Comparison of ENCODE assay signal across 1 cellular context in the genomic region with DNA sequence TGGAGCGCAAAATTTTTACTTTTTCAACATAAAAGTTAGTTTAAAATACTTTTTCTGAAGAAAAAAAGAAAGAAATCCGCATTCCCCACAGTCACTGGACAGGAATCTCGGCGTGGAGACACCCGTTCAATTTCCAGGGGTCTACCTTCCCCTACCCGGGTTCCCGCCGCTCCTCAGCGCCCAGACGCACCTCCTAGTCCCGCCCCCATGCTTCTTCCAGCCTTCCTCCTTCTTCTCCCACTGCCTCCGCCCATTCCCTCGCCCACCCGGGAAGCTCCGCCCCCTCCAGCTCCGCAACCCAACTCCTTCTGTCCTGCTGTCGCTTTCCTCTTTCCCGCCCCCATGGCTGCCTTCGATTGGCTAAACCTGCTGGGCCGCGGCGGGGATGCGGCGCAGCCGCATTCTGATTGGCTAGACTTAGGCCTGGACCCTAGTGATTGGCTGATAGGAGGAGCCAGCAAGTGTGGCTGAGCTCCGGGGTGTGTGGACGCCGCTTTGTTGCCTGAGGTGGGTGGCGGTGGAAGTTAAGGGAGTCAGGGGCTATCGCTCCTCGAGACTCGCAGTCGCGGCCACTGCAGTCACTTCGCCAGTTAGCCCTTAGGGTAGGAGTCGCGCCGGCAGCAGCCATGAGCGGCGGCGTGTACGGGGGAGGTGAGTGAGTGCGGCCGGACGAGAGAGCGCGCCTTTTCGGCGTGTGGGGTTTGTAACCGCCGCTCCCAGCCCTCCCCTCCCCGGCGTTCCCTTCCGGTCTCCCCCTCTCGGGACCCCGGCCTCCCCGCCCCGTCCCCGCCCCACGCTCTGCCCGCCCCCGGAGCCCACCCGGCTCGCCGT.
TF ChIP-seq lines count a peak whose summit lies in the region.

TSS of gene ACTL6A (plus strand) at position 460 of the 831 bp plus-strand sequence. CDS start at position 627, 167 bp downstream.

TF ChIP-seq in HepG2, 621 proteins besides CTCF, POLR2A, EP300 and RAD21 (continued from another document and continues in another):
- TF ChIP-seq, protein P1, sequence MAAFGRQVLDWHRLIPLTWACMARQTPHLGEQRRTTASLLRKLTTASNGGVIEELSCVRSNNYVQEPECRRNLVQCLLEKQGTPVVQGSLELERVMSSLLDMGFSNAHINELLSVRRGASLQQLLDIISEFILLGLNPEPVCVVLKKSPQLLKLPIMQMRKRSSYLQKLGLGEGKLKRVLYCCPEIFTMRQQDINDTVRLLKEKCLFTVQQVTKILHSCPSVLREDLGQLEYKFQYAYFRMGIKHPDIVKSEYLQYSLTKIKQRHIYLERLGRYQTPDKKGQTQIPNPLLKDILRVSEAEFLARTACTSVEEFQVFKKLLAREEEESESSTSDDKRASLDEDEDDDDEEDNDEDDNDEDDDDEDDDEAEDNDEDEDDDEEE (CRISPR knock-in tag; IDR thresholded peaks at IDR 0.05) = no peak
- TF ChIP-seq, protein P2, sequence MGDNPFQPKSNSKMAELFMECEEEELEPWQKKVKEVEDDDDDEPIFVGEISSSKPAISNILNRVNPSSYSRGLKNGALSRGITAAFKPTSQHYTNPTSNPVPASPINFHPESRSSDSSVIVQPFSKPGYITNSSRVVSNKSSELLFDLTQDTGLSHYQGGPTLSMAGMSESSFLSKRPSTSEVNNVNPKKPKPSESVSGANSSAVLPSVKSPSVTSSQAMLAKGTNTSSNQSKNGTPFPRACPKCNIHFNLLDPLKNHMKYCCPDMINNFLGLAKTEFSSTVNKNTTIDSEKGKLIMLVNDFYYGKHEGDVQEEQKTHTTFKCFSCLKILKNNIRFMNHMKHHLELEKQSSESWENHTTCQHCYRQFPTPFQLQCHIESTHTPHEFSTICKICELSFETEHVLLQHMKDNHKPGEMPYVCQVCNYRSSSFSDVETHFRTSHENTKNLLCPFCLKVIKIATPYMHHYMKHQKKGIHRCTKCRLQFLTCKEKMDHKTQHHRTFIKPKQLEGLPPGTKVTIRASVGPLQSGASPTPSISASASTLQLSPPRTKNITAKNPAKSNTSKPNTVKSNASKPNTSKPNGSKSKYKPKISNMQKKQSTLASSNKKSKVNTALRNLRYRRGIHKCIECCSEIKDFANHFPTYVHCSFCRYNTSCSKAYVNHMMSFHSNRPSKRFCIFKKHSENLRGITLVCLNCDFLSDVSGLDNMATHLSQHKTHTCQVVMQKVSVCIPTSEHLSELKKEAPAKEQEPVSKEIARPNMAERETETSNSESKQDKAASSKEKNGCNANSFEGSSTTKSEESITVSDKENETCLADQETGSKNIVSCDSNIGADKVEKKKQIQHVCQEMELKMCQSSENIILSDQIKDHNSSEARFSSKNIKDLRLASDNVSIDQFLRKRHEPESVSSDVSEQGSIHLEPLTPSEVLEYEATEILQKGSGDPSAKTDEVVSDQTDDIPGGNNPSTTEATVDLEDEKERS (CRISPR knock-in tag; IDR thresholded peaks at IDR 0.05) = peak; percentile 46; the same call in 1 of the 2 replicates
- TF ChIP-seq, protein P3, sequence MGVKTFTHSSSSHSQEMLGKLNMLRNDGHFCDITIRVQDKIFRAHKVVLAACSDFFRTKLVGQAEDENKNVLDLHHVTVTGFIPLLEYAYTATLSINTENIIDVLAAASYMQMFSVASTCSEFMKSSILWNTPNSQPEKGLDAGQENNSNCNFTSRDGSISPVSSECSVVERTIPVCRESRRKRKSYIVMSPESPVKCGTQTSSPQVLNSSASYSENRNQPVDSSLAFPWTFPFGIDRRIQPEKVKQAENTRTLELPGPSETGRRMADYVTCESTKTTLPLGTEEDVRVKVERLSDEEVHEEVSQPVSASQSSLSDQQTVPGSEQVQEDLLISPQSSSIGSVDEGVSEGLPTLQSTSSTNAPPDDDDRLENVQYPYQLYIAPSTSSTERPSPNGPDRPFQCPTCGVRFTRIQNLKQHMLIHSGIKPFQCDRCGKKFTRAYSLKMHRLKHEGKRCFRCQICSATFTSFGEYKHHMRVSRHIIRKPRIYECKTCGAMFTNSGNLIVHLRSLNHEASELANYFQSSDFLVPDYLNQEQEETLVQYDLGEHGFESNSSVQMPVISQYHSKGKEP (CRISPR knock-in tag; IDR thresholded peaks at IDR 0.05) = no peak
- TF ChIP-seq RXRB (CRISPR knock-in tag; IDR thresholded peaks at IDR 0.05; ENCODE audit: borderline replicate concordance) = peak; percentile 41
- TF ChIP-seq ZNF354B (CRISPR knock-in tag; IDR thresholded peaks at IDR 0.05) = no peak
- TF ChIP-seq MAFF (IDR thresholded peaks at IDR 0.05; ENCODE audit: low read depth, low read length) = no peak
- peak; percentile 93 for TF ChIP-seq POLR2G (IDR thresholded peaks at IDR 0.05; ENCODE audit: low read depth, low read length)
- TF ChIP-seq, protein P4, sequence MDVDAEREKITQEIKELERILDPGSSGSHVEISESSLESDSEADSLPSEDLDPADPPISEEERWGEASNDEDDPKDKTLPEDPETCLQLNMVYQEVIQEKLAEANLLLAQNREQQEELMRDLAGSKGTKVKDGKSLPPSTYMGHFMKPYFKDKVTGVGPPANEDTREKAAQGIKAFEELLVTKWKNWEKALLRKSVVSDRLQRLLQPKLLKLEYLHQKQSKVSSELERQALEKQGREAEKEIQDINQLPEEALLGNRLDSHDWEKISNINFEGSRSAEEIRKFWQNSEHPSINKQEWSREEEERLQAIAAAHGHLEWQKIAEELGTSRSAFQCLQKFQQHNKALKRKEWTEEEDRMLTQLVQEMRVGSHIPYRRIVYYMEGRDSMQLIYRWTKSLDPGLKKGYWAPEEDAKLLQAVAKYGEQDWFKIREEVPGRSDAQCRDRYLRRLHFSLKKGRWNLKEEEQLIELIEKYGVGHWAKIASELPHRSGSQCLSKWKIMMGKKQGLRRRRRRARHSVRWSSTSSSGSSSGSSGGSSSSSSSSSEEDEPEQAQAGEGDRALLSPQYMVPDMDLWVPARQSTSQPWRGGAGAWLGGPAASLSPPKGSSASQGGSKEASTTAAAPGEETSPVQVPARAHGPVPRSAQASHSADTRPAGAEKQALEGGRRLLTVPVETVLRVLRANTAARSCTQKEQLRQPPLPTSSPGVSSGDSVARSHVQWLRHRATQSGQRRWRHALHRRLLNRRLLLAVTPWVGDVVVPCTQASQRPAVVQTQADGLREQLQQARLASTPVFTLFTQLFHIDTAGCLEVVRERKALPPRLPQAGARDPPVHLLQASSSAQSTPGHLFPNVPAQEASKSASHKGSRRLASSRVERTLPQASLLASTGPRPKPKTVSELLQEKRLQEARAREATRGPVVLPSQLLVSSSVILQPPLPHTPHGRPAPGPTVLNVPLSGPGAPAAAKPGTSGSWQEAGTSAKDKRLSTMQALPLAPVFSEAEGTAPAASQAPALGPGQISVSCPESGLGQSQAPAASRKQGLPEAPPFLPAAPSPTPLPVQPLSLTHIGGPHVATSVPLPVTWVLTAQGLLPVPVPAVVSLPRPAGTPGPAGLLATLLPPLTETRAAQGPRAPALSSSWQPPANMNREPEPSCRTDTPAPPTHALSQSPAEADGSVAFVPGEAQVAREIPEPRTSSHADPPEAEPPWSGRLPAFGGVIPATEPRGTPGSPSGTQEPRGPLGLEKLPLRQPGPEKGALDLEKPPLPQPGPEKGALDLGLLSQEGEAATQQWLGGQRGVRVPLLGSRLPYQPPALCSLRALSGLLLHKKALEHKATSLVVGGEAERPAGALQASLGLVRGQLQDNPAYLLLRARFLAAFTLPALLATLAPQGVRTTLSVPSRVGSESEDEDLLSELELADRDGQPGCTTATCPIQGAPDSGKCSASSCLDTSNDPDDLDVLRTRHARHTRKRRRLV (CRISPR knock-in tag; IDR thresholded peaks at IDR 0.05) = no peak
- TF ChIP-seq ZBTB21 (CRISPR knock-in tag; IDR thresholded peaks at IDR 0.05) = no peak
- TF ChIP-seq, protein P5, sequence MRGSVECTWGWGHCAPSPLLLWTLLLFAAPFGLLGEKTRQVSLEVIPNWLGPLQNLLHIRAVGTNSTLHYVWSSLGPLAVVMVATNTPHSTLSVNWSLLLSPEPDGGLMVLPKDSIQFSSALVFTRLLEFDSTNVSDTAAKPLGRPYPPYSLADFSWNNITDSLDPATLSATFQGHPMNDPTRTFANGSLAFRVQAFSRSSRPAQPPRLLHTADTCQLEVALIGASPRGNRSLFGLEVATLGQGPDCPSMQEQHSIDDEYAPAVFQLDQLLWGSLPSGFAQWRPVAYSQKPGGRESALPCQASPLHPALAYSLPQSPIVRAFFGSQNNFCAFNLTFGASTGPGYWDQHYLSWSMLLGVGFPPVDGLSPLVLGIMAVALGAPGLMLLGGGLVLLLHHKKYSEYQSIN (CRISPR knock-in tag; IDR thresholded peaks at IDR 0.05; ENCODE audit: borderline replicate concordance) = no peak
- TF ChIP-seq HOXA9 (CRISPR knock-in tag; IDR thresholded peaks at IDR 0.05; ENCODE audit: borderline replicate concordance) = no peak
- peak; percentile 93 for TF ChIP-seq TAF1 (CRISPR knock-in tag; IDR thresholded peaks at IDR 0.05)
- TF ChIP-seq MBD4 (IDR thresholded peaks at IDR 0.05; ENCODE audit: borderline replicate concordance, low read length) = no peak
- no peak for TF ChIP-seq ZNF33A (CRISPR knock-in tag; IDR thresholded peaks at IDR 0.05; ENCODE audit: borderline replicate concordance)
- TF ChIP-seq TGIF2 (CRISPR knock-in tag; IDR thresholded peaks at IDR 0.05) = peak; percentile 73
- peak; percentile 81; the same call in 1 of the 2 replicates for TF ChIP-seq SP4 (CRISPR knock-in tag; IDR thresholded peaks at IDR 0.05)
- TF ChIP-seq TOPORS (CRISPR knock-in tag; IDR thresholded peaks at IDR 0.05) = no peak
- no peak for TF ChIP-seq CC2D1A (CRISPR knock-in tag; IDR thresholded peaks at IDR 0.05)
- no peak for TF ChIP-seq NAIF1 (CRISPR knock-in tag; IDR thresholded peaks at IDR 0.05; ENCODE audit: borderline replicate concordance)
- no peak for TF ChIP-seq CHD4 (IDR thresholded peaks at IDR 0.05; ENCODE audit: borderline replicate concordance, low read length)
- TF ChIP-seq HNF4A (CRISPR knock-in tag; IDR thresholded peaks at IDR 0.05) = no peak
- peak; percentile 74; the same call in 1 of the 2 replicates for TF ChIP-seq MIER3 (CRISPR knock-in tag; IDR thresholded peaks at IDR 0.05; ENCODE audit: borderline replicate concordance)
- TF ChIP-seq ZNF775 (CRISPR knock-in tag; IDR thresholded peaks at IDR 0.05; ENCODE audit: borderline replicate concordance) = 0 out of 2 replicates have a peak, but pooled peaks have one; percentile 33
- no peak for TF ChIP-seq ZNF382 (CRISPR knock-in tag; IDR thresholded peaks at IDR 0.05; ENCODE audit: borderline replicate concordance)
- TF ChIP-seq SOX5 (CRISPR knock-in tag; IDR thresholded peaks at IDR 0.05; ENCODE audit: borderline replicate concordance) = peak; percentile 35; the same call in 1 of the 2 replicates
- no peak for TF ChIP-seq ZNF350 (CRISPR knock-in tag; IDR thresholded peaks at IDR 0.05; ENCODE audit: borderline replicate concordance, low read depth)
- TF ChIP-seq, protein P6, sequence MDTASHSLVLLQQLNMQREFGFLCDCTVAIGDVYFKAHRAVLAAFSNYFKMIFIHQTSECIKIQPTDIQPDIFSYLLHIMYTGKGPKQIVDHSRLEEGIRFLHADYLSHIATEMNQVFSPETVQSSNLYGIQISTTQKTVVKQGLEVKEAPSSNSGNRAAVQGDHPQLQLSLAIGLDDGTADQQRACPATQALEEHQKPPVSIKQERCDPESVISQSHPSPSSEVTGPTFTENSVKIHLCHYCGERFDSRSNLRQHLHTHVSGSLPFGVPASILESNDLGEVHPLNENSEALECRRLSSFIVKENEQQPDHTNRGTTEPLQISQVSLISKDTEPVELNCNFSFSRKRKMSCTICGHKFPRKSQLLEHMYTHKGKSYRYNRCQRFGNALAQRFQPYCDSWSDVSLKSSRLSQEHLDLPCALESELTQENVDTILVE (CRISPR knock-in tag; IDR thresholded peaks at IDR 0.05) = peak; percentile 23; the same call in 1 of the 2 replicates
- TF ChIP-seq, protein P7, sequence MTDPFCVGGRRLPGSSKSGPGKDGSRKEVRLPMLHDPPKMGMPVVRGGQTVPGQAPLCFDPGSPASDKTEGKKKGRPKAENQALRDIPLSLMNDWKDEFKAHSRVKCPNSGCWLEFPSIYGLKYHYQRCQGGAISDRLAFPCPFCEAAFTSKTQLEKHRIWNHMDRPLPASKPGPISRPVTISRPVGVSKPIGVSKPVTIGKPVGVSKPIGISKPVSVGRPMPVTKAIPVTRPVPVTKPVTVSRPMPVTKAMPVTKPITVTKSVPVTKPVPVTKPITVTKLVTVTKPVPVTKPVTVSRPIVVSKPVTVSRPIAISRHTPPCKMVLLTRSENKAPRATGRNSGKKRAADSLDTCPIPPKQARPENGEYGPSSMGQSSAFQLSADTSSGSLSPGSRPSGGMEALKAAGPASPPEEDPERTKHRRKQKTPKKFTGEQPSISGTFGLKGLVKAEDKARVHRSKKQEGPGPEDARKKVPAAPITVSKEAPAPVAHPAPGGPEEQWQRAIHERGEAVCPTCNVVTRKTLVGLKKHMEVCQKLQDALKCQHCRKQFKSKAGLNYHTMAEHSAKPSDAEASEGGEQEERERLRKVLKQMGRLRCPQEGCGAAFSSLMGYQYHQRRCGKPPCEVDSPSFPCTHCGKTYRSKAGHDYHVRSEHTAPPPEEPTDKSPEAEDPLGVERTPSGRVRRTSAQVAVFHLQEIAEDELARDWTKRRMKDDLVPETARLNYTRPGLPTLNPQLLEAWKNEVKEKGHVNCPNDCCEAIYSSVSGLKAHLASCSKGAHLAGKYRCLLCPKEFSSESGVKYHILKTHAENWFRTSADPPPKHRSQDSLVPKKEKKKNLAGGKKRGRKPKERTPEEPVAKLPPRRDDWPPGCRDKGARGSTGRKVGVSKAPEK (CRISPR knock-in tag; IDR thresholded peaks at IDR 0.05; ENCODE audit: borderline replicate concordance) = no peak
- 0 out of 2 replicates have a peak, but pooled peaks have one; percentile 26 for TF ChIP-seq HHEX (CRISPR knock-in tag; IDR thresholded peaks at IDR 0.05)
- TF ChIP-seq, protein P8, sequence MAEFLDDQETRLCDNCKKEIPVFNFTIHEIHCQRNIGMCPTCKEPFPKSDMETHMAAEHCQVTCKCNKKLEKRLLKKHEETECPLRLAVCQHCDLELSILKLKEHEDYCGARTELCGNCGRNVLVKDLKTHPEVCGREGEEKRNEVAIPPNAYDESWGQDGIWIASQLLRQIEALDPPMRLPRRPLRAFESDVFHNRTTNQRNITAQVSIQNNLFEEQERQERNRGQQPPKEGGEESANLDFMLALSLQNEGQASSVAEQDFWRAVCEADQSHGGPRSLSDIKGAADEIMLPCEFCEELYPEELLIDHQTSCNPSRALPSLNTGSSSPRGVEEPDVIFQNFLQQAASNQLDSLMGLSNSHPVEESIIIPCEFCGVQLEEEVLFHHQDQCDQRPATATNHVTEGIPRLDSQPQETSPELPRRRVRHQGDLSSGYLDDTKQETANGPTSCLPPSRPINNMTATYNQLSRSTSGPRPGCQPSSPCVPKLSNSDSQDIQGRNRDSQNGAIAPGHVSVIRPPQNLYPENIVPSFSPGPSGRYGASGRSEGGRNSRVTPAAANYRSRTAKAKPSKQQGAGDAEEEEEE (CRISPR knock-in tag; IDR thresholded peaks at IDR 0.05; ENCODE audit: borderline replicate concordance) = no peak
- TF ChIP-seq NR2F1 (CRISPR knock-in tag; IDR thresholded peaks at IDR 0.05) = no peak
- TF ChIP-seq, protein P9, sequence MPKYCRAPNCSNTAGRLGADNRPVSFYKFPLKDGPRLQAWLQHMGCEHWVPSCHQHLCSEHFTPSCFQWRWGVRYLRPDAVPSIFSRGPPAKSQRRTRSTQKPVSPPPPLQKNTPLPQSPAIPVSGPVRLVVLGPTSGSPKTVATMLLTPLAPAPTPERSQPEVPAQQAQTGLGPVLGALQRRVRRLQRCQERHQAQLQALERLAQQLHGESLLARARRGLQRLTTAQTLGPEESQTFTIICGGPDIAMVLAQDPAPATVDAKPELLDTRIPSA (CRISPR knock-in tag; IDR thresholded peaks at IDR 0.05; ENCODE audit: borderline replicate concordance) = no peak; the same call in 1 of the 2 replicates
- 0 out of 2 replicates have a peak, but pooled peaks have one; percentile 76 for TF ChIP-seq EED (CRISPR knock-in tag; IDR thresholded peaks at IDR 0.05)
- TF ChIP-seq ZNF17 (CRISPR knock-in tag; IDR thresholded peaks at IDR 0.05) = no peak
- 0 out of 2 replicates have a peak, but pooled peaks have one; percentile 37 for TF ChIP-seq TSC22D2 (CRISPR knock-in tag; IDR thresholded peaks at IDR 0.05; ENCODE audit: borderline replicate concordance)
- TF ChIP-seq CBFB (CRISPR knock-in tag; IDR thresholded peaks at IDR 0.05) = 0 out of 2 replicates have a peak, but pooled peaks have one; percentile 14
- TF ChIP-seq AGO2 (optimal IDR thresholded peaks at IDR 0.05; ENCODE audit: low read depth, low read length) = peak; percentile 71
